ENCODE assay signal across 8 cellular contexts in genomic region chr2:46776687-46777327, GRCh38.
DNase-seq lines count a peak whose midpoint lies in the region; ATAC-seq, FAIRE-seq and TF ChIP-seq lines count a peak whose summit lies in the region.

No MANE protein-coding gene starts in this region.

- H3K27me3 ChIP-seq in fibroblast of lung (ENCODE audit: control insufficient read depth, insufficient read depth, low read length) (no peaks in the 10 kb centered on the region), pancreas (no peaks in the 10 kb centered on the region)

- DNase-seq in 8988T, result peak; percentile 44
- peak; percentile 45 for DNase-seq in NCI-H2227 (lab: John Stamatoyannopoulos, UW; ENCODE audit: unreplicated experiment)
- peak; percentile 63 for DNase-seq in activated CD8-positive, alpha-beta memory T cell treated with anti-CD3 and anti-CD28 coated beads for 24 hours
- peak; percentile 67 to 81 for DNase-seq in fibroblast of lung (ENCODE audit: low read depth in 2 of 2)
- peak in 5 of 6 donors; percentile 27 to 62 (median 49) for DNase-seq in pancreas

- no peak for FAIRE-seq in pancreas (lab: Jason Lieb, UNC)

- 47 to 56% methylated on average over 10 of the region's 10 CpGs for WGBS in pancreas, 2 donors

- no peak overlapping the region for H2AFZ ChIP-seq in fibroblast of lung (ENCODE audit: low read length)

- H3K9ac ChIP-seq in fibroblast of lung (ENCODE audit: insufficient read depth, low read length), result no peak overlapping the region

- H3K9me3 ChIP-seq in fibroblast of lung (ENCODE audit: control insufficient read depth, insufficient read depth, low read depth, low read length) (no peaks in the 10 kb centered on the region), pancreas (no peaks in the 10 kb centered on the region)

- TF ChIP-seq CTCF in GM12801 (IDR thresholded peaks at IDR 0.05; ENCODE audit: extremely low read depth, insufficient read length), result peak; percentile 20
- TF ChIP-seq CTCF in fibroblast of lung (conservative IDR thresholded peaks at IDR 0.05 in 1 of 2, IDR thresholded peaks at IDR 0.05 in 1 of 2; ENCODE audit: low read depth in 1 of 2, low read length in 2 of 2), result peak; percentile 68 to 84
- peak; percentile 25 to 52 (median 36) for TF ChIP-seq CTCF in pancreas (IDR thresholded peaks at IDR 0.05)

- peak; percentile 50 to 81 (median 72) for ATAC-seq in pancreas
- ATAC-seq in HG02759 (IDR thresholded peaks at IDR 0.05; ENCODE audit: unreplicated experiment), result no peak
- ATAC-seq in GM21529 (IDR thresholded peaks at IDR 0.05; ENCODE audit: unreplicated experiment), result no peak

- intact Hi-C loops in pancreas (cut with DNase I), result no loop called here

- H3K27ac ChIP-seq in fibroblast of lung (ENCODE audit: insufficient read depth, low read length) (no peak overlapping the region), pancreas (no peak overlapping the region)

- H3K36me3 ChIP-seq in fibroblast of lung (ENCODE audit: control insufficient read depth, insufficient read depth, low read length) (no peaks in the 10 kb centered on the region), pancreas (no peaks in the 10 kb centered on the region)

- H3K4me1 ChIP-seq in fibroblast of lung (ENCODE audit: control insufficient read depth, extremely low read depth, insufficient read depth, low read length), result peaks cover 21% of the 10 kb centered on the region
- H3K4me1 ChIP-seq in pancreas, result no peaks in the 10 kb centered on the region

- H3K4me2 ChIP-seq in fibroblast of lung (ENCODE audit: extremely low read depth, insufficient read depth, low read length), result no peak overlapping the region

- no peaks in the 10 kb centered on the region for H3K79me2 ChIP-seq in fibroblast of lung (ENCODE audit: control insufficient read depth, insufficient read depth, low read length)

- no peaks in the 10 kb centered on the region for H4K20me1 ChIP-seq in fibroblast of lung (ENCODE audit: control insufficient read depth, extremely low read depth, insufficient read depth, low read length)

- H3K4me3 ChIP-seq in fibroblast of lung (replicated peaks in 1 of 4; ENCODE audit: control extremely low read depth in 1 of 4, insufficient read depth in 1 of 4, low read depth in 3 of 4, low read length in 4 of 4) (no peak overlapping the region), pancreas (no peak overlapping the region)

Comparison
In these comparisons a context has a peak if more than half of its experiments do, and no peak if none do; other contexts are left out.
1. CTCF ChIP-seq: peak in every context shown above with its lines; median percentile 76 in fibroblast of lung; 36 in pancreas; 20 in GM12801.
2. ATAC-seq: peak in pancreas (4 of 4); none in HG02759 (single experiment) and GM21529 (single experiment).
3. Peak in every context shown above with its lines, with median percentiles within 50 percentile points of each other: DNase-seq.